ENCODE assay signal across 29 cellular contexts in the genomic region with DNA sequence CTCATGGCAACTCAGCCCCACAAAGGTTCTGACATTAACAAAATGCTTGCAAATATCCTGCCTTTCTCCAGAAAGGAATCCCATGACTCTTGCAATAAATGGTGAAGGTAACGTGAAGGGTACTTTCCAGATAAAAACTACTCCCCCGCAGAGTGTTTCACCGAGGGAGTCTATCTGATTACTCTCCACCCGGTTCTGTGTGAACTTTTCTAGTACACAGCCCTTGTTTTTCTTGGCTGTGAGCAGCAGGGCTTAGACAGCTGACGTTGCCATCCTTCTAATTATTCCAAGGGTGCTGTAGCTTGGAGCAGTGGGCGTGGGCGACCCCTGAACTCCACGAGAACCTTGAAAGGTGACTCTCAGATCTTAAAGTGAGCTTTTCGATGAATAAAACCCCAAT.
"Had no signal": no experiment of that assay in that cellular context is flagged by ENCODE, and none has a peak within 500 bp of the region (broad histone marks: within the 10 kb centered on the region; RNA-seq: fewer than 3 reads in every experiment).

No MANE protein-coding gene starts in this region.

- H3K36me3 Mint-ChIP-seq: activated naive CD8-positive, alpha-beta T cell had no signal

- H3K4me3 ChIP-seq: colonic mucosa, esophagus squamous epithelium, gastrocnemius medialis, heart left ventricle had no signal

- H3K4me1 ChIP-seq: colonic mucosa, gastrocnemius medialis, heart left ventricle had no signal

- H3K9me3 ChIP-seq: colonic mucosa, esophagus squamous epithelium, gastrocnemius medialis, heart left ventricle had no signal

- DNase-seq: activated CD4-positive, alpha-beta T cell treated with anti-CD3 and anti-CD28 coated beads for 36 hours; activated CD4-positive, alpha-beta T cell treated with anti-CD3 and anti-CD28 coated beads, Interleukin-2, amount 10 ng/mL, durations not matched to agents 7 days and 5 days; activated CD4-positive, alpha-beta T cell treated with anti-CD3 and anti-CD28 coated beads, Interleukin-2, amount 50 U/mL, for 48 hours; activated CD4-positive, CD25-positive, alpha-beta regulatory T cell; activated CD4-positive, CD25-positive, alpha-beta regulatory T cell treated with anti-CD3 and anti-CD28 coated beads, Interleukin-2, amount 50 U/mL, for 72 hours; activated CD8-positive, alpha-beta memory T cell treated with anti-CD3 and anti-CD28 coated beads for 24 hours; activated CD8-positive, alpha-beta T cell treated with anti-CD3 and anti-CD28 coated beads for 36 hours; activated effector memory CD4-positive, alpha-beta T cell treated with Interleukin-2 at 50 U/mL for 16 hours; activated gamma-delta T cell treated with Interleukin-2 at 50 U/mL for 16 hours; activated naive CD4-positive, alpha-beta T cell treated with anti-CD3 and anti-CD28 coated beads, Interleukin-2, amount 50 U/mL, for 16 hours; activated naive CD4-positive, alpha-beta T cell treated with Interleukin-2 at 50 U/mL for 16 hours; activated T-cell treated with anti-CD3 and anti-CD28 coated beads, Interleukin-2, amount 50 U/mL, for 4 hours; amniotic stem cell; anterior cingulate cortex; brain microvascular endothelial cell; caudate nucleus; colonic mucosa; effector CD8-positive, alpha-beta T cell; esophagus squamous epithelium; foreskin fibroblast; gastrocnemius medialis; glutamatergic neuron; heart left ventricle; T-helper 1 cell; T-helper 17 cell had no signal

- H3K27ac ChIP-seq: brain microvascular endothelial cell, colonic mucosa, epithelial cell of prostate, esophagus squamous epithelium, gastrocnemius medialis, heart left ventricle had no signal

- H3K4me1 Mint-ChIP-seq: activated CD4-positive, alpha-beta T cell treated with anti-CD3 and anti-CD28 coated beads for 36 hours; activated CD4-positive, alpha-beta T cell treated with anti-CD3 and anti-CD28 coated beads, Interleukin-2, amount 10 ng/mL, durations not matched to agents 7 days and 5 days; activated T-helper 17 cell treated with anti-CD3 and anti-CD28 coated beads, Interleukin-2, amount 50 U/mL, for 72 hours; T-helper 17 cell had no signal

- H3K27ac Mint-ChIP-seq: activated CD4-positive, alpha-beta T cell treated with anti-CD3 and anti-CD28 coated beads for 36 hours; activated CD4-positive, alpha-beta T cell treated with anti-CD3 and anti-CD28 coated beads, Interleukin-2, amount 10 ng/mL, durations not matched to agents 7 days and 5 days; activated CD8-positive, alpha-beta T cell treated with anti-CD3 and anti-CD28 coated beads for 36 hours; activated naive CD8-positive, alpha-beta T cell; activated T-helper 17 cell treated with anti-CD3 and anti-CD28 coated beads, Interleukin-2, amount 50 U/mL, for 72 hours; T-helper 17 cell; T-helper 2 cell treated with Interferon-gamma antibody and Interleukin-4, amounts not matched to agents 5 μg/mL and 100 μg/mL, for 36 hours had no signal

- H3K4me3 Mint-ChIP-seq: activated CD4-positive, alpha-beta T cell treated with anti-CD3 and anti-CD28 coated beads for 36 hours; activated CD4-positive, alpha-beta T cell treated with anti-CD3 and anti-CD28 coated beads, Interleukin-2, amount 10 ng/mL, durations not matched to agents 7 days and 5 days; activated CD8-positive, alpha-beta T cell treated with anti-CD3 and anti-CD28 coated beads for 36 hours; activated naive CD8-positive, alpha-beta T cell; activated T-cell treated with anti-CD3 and anti-CD28 coated beads, Interleukin-2, amount 50 U/mL, for 4 hours; activated T-helper 17 cell treated with anti-CD3 and anti-CD28 coated beads, Interleukin-2, amount 50 U/mL, for 72 hours; T-helper 17 cell; T-helper 2 cell treated with Interferon-gamma antibody and Interleukin-4, amounts not matched to agents 5 μg/mL and 100 μg/mL, for 36 hours had no signal

- H3K27me3 ChIP-seq: brain microvascular endothelial cell, colonic mucosa, esophagus squamous epithelium, gastrocnemius medialis had no signal

- H3K9me3 Mint-ChIP-seq: activated CD4-positive, alpha-beta T cell treated with anti-CD3 and anti-CD28 coated beads, Interleukin-2, amount 10 ng/mL, durations not matched to agents 7 days and 5 days; activated CD8-positive, alpha-beta T cell treated with anti-CD3 and anti-CD28 coated beads for 36 hours; activated T-cell treated with anti-CD3 and anti-CD28 coated beads, Interleukin-2, amount 50 U/mL, for 4 hours; T-helper 2 cell treated with Interferon-gamma antibody and Interleukin-4, amounts not matched to agents 5 μg/mL and 100 μg/mL, for 36 hours had no signal

- H3K36me3 ChIP-seq: brain microvascular endothelial cell, colonic mucosa, esophagus squamous epithelium, gastrocnemius medialis, heart left ventricle had no signal
